Comparison of ENCODE assay signal across 8 cellular contexts in the genomic region with DNA sequence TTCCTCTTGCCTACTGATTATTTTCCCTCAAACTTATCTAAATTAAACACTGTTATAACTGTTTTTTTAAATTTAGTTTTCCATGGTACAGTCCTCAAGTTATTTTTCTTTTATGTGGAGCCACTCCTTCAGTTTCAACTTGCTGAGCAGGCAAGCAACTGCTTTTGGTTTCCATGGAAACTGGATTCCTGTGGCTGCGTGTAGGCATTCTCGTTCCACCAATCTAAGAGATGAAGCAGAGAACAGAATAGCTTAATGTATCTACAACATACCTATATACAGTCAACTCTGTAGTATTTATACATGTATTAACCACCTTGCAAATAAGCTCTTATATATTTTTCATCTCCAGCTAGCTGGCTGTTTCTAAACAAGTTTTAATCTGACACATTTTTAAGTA. TPM values are rescaled to one million over a fixed set of nuclear protein-coding genes. Genes with fewer than 3 reads are reported as not detected.
DNase-seq lines count a peak whose midpoint lies in the region; ATAC-seq, FAIRE-seq and TF ChIP-seq lines count a peak whose summit lies in the region.

No MANE protein-coding gene starts in this region.

- no peak for ATAC-seq in HG03442 (IDR thresholded peaks at IDR 0.05; ENCODE audit: unreplicated experiment)
- ATAC-seq in HG02763 (IDR thresholded peaks at IDR 0.05; ENCODE audit: unreplicated experiment): no peak

- no peak for TF ChIP-seq POLR2A in GM12891 (IDR thresholded peaks at IDR 0.05; ENCODE audit: low read depth, low read length)

- DNase-seq in DMS79 treated with DMSO at 0.1 percent for 48 hours (lab: John Stamatoyannopoulos, UW) (peak; percentile 24), NCI-H2227 (lab: John Stamatoyannopoulos, UW; ENCODE audit: unreplicated experiment) (peak; percentile 64), dermis microvascular lymphatic vessel endothelial cell (ENCODE audit: low read depth in 2 of 2) (peak; percentile 45 to 71), occipital lobe (lab: John Stamatoyannopoulos, UW) (peak; percentile 3), GM12891 (ENCODE audit: insufficient read length, low spot score) (no peak), mesenteric fat pad (ENCODE audit: low spot score) (no peak)

- FAIRE-seq in GM12891 (lab: Jason Lieb, UNC): no peak

TF ChIP-seq in GM12891, 5 proteins besides CTCF, POLR2A, EP300 and RAD21:
- TF ChIP-seq TAF1 (IDR thresholded peaks at IDR 0.05; ENCODE audit: low read depth, low read length) (no peak), PAX5 (IDR thresholded peaks at IDR 0.05; ENCODE audit: insufficient read depth, low read length, severe bottlenecking) (no peak), POLR2AphosphoS5 (IDR thresholded peaks at IDR 0.05; ENCODE audit: low read depth, low read length) (no peak), SPI1 (IDR thresholded peaks at IDR 0.05; ENCODE audit: low read depth, low read length) (no peak), POU2F2 (IDR thresholded peaks at IDR 0.05; ENCODE audit: low read depth, low read length) (no peak)

RNA-seq across cellular contexts. Expression of gene ANXA2, which starts 25.8 kb away (rescaled TPM):
- 3,929 and 5,034 TPM in 2 replicates for total RNA-seq in dermis microvascular lymphatic vessel endothelial cell
- 46.2 TPM for total RNA-seq in occipital lobe
- 59.1 TPM for polyA plus RNA-seq in GM12891 (2012; ENCODE audit: low read depth, missing spikeins)
- total RNA-seq in mesenteric fat pad: 1,205 TPM

RNA-seq across cellular contexts. Expression of gene ICE2, which starts 55.4 kb away (rescaled TPM):
- total RNA-seq in dermis microvascular lymphatic vessel endothelial cell (26.7 and 30.0 TPM in 2 replicates), occipital lobe (55.7 TPM), mesenteric fat pad (43.1 TPM)
- 16.5 TPM for polyA plus RNA-seq in GM12891 (2012; ENCODE audit: low read depth, missing spikeins)

Comparison
In these comparisons a context has a peak if more than half of its experiments do, and no peak if none do; other contexts are left out.
1. DNase-seq: peak in DMS79 treated with DMSO at 0.1 percent for 48 hours (single experiment), NCI-H2227 (single experiment), dermis microvascular lymphatic vessel endothelial cell (2 of 2) and occipital lobe (single experiment); none in GM12891 (single experiment) and mesenteric fat pad (single experiment).
2. RNA of gene ANXA2, which starts 25.8 kb away (total RNA-seq): 3,929 to 5,034 TPM in dermis microvascular lymphatic vessel endothelial cell and 1,205 TPM in mesenteric fat pad (single experiment); 46.2 TPM in occipital lobe (single experiment); every median in the first group is over 10 times any median in the second.